2 cellular contexts compared by ENCODE assay signal in genomic region chr9:92463387-92463786, GRCh38.
TF ChIP-seq lines count a peak whose summit lies in the region.

No MANE protein-coding gene starts in this region.

TF ChIP-seq in HEK293, 187 proteins besides CTCF, POLR2A, EP300 and RAD21:
- no peak for TF ChIP-seq ZNF433 (tag by site-specific recombination; IDR thresholded peaks at IDR 0.05; ENCODE audit: low read depth)
- TF ChIP-seq ZNF341 (tag by site-specific recombination; IDR thresholded peaks at IDR 0.05; ENCODE audit: low read depth) = peak; percentile 48

TF ChIP-seq in K562, 482 proteins besides CTCF, POLR2A, EP300 and RAD21:
- TF ChIP-seq E2F8 (IDR thresholded peaks at IDR 0.05; ENCODE audit: low read depth, partially characterized antibody) (no peak), ZNF263 (CRISPR knock-in tag; IDR thresholded peaks at IDR 0.05; ENCODE audit: borderline replicate concordance) (peak; percentile 61; the same call in 1 of the 2 replicates)
